Comparison of ENCODE assay signal across 1 cellular context in genomic region chr6:34196116-34196832, GRCh38.
TF ChIP-seq lines count a peak whose summit lies in the region.

No MANE protein-coding gene starts in this region.

TF ChIP-seq in GM12878, 131 proteins besides CTCF, POLR2A, EP300 and RAD21 (continued from another document and continues in another):
- TF ChIP-seq, protein P1, sequence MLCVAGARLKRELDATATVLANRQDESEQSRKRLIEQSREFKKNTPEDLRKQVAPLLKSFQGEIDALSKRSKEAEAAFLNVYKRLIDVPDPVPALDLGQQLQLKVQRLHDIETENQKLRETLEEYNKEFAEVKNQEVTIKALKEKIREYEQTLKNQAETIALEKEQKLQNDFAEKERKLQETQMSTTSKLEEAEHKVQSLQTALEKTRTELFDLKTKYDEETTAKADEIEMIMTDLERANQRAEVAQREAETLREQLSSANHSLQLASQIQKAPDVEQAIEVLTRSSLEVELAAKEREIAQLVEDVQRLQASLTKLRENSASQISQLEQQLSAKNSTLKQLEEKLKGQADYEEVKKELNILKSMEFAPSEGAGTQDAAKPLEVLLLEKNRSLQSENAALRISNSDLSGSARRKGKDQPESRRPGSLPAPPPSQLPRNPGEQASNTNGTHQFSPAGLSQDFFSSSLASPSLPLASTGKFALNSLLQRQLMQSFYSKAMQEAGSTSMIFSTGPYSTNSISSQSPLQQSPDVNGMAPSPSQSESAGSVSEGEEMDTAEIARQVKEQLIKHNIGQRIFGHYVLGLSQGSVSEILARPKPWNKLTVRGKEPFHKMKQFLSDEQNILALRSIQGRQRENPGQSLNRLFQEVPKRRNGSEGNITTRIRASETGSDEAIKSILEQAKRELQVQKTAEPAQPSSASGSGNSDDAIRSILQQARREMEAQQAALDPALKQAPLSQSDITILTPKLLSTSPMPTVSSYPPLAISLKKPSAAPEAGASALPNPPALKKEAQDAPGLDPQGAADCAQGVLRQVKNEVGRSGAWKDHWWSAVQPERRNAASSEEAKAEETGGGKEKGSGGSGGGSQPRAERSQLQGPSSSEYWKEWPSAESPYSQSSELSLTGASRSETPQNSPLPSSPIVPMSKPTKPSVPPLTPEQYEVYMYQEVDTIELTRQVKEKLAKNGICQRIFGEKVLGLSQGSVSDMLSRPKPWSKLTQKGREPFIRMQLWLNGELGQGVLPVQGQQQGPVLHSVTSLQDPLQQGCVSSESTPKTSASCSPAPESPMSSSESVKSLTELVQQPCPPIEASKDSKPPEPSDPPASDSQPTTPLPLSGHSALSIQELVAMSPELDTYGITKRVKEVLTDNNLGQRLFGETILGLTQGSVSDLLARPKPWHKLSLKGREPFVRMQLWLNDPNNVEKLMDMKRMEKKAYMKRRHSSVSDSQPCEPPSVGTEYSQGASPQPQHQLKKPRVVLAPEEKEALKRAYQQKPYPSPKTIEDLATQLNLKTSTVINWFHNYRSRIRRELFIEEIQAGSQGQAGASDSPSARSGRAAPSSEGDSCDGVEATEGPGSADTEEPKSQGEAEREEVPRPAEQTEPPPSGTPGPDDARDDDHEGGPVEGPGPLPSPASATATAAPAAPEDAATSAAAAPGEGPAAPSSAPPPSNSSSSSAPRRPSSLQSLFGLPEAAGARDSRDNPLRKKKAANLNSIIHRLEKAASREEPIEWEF (IDR thresholded peaks at IDR 0.05; ENCODE audit: insufficient replicate concordance, low read depth, low read length) = no peak
- TF ChIP-seq, protein P2, sequence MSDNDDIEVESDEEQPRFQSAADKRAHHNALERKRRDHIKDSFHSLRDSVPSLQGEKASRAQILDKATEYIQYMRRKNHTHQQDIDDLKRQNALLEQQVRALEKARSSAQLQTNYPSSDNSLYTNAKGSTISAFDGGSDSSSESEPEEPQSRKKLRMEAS (IDR thresholded peaks at IDR 0.05; ENCODE audit: low read depth, low read length) = peak; percentile 68; the same call in 1 of the 2 replicates
- no peak for TF ChIP-seq HDAC2 (IDR thresholded peaks at IDR 0.05)
- TF ChIP-seq FOS (IDR thresholded peaks at IDR 0.05; ENCODE audit: borderline replicate concordance, extremely low read depth, insufficient read length) = no peak
- no peak for TF ChIP-seq PAX8 (IDR thresholded peaks at IDR 0.05)
- no peak for TF ChIP-seq PAX5 (IDR thresholded peaks at IDR 0.05; ENCODE audit: borderline replicate concordance, low read depth, low read length)
- TF ChIP-seq MEF2B (IDR thresholded peaks at IDR 0.05; ENCODE audit: partially characterized antibody, poor library complexity, severe bottlenecking) = no peak
- no peak for TF ChIP-seq ZNF217 (IDR thresholded peaks at IDR 0.05)
- TF ChIP-seq PBX3 (IDR thresholded peaks at IDR 0.05; ENCODE audit: insufficient replicate concordance, low read depth, low read length) = no peak
- 0 out of 2 replicates have a peak, but pooled peaks have one; percentile 43 for TF ChIP-seq NKRF (conservative IDR thresholded peaks at IDR 0.05)
- no peak for TF ChIP-seq SUZ12 (IDR thresholded peaks at IDR 0.05; ENCODE audit: unreplicated experiment)
- TF ChIP-seq MXI1 (IDR thresholded peaks at IDR 0.05; ENCODE audit: low read depth, low read length) = peak; percentile 83
- 0 out of 2 replicates have a peak, but pooled peaks have one; percentile 54 for TF ChIP-seq EED (IDR thresholded peaks at IDR 0.05; ENCODE audit: low read depth)
- TF ChIP-seq ESRRA (IDR thresholded peaks at IDR 0.05; ENCODE audit: low read length) = no peak
- TF ChIP-seq STAT1 (conservative IDR thresholded peaks at IDR 0.05) = no peak
- TF ChIP-seq HDAC6 (IDR thresholded peaks at IDR 0.05; ENCODE audit: unreplicated experiment) = no peak
- TF ChIP-seq DPF2 (IDR thresholded peaks at IDR 0.05) = 0 out of 2 replicates have a peak, but pooled peaks have one; percentile 40
- TF ChIP-seq TCF3 (IDR thresholded peaks at IDR 0.05; ENCODE audit: borderline replicate concordance, insufficient read depth, low read depth, low read length) = no peak
- TF ChIP-seq POLR2AphosphoS5 (IDR thresholded peaks at IDR 0.05; ENCODE audit: low read length) = no peak
- TF ChIP-seq SMARCA5 (IDR thresholded peaks at IDR 0.05) = peak; percentile 88; the same call in 1 of the 2 replicates
- TF ChIP-seq SMAD5 (IDR thresholded peaks at IDR 0.05; ENCODE audit: low read depth) = no peak
- TF ChIP-seq WRNIP1 (IDR thresholded peaks at IDR 0.05; ENCODE audit: borderline replicate concordance, low read depth, low read length) = no peak
- peak; percentile 84 for TF ChIP-seq GATAD2B (conservative IDR thresholded peaks at IDR 0.05; ENCODE audit: low read depth)
- no peak; the same call in 2 of the 3 replicates for TF ChIP-seq POU2F2 (IDR thresholded peaks at IDR 0.05; ENCODE audit: borderline replicate concordance, low read depth, low read length)
- TF ChIP-seq SIN3A (IDR thresholded peaks at IDR 0.05; ENCODE audit: low read depth, low read length) = 0 out of 2 replicates have a peak, but pooled peaks have one; percentile 54
- TF ChIP-seq, protein P3, sequence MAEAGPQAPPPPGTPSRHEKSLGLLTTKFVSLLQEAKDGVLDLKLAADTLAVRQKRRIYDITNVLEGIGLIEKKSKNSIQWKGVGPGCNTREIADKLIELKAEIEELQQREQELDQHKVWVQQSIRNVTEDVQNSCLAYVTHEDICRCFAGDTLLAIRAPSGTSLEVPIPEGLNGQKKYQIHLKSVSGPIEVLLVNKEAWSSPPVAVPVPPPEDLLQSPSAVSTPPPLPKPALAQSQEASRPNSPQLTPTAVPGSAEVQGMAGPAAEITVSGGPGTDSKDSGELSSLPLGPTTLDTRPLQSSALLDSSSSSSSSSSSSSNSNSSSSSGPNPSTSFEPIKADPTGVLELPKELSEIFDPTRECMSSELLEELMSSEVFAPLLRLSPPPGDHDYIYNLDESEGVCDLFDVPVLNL (IDR thresholded peaks at IDR 0.05; ENCODE audit: low read depth, low read length) = no peak
- TF ChIP-seq RELA (IDR thresholded peaks at IDR 0.05; ENCODE audit: borderline replicate concordance, partially characterized antibody) = no peak
- peak; percentile 61 for TF ChIP-seq MYC (IDR thresholded peaks at IDR 0.05; ENCODE audit: insufficient read depth, insufficient read length, insufficient replicate concordance, low read length, severe bottlenecking)
- TF ChIP-seq ZZZ3 (IDR thresholded peaks at IDR 0.05; ENCODE audit: control insufficient read depth, insufficient read length, low read depth) = no peak
- no peak for TF ChIP-seq IRF5 (IDR thresholded peaks at IDR 0.05; ENCODE audit: borderline replicate concordance)
- no peak for TF ChIP-seq TCF12 (IDR thresholded peaks at IDR 0.05; ENCODE audit: low read depth, low read length)
- TF ChIP-seq BHLHE40 (IDR thresholded peaks at IDR 0.05; ENCODE audit: borderline replicate concordance in 1 of 2, low read depth in 2 of 2, low read length in 1 of 2) = peak; percentile 73 to 88
- no peak for TF ChIP-seq TCF7 (IDR thresholded peaks at IDR 0.05; ENCODE audit: borderline replicate concordance)
- TF ChIP-seq SUPT20H (IDR thresholded peaks at IDR 0.05; ENCODE audit: borderline replicate concordance, control insufficient read depth, low read depth, low read length) = no peak
- no peak for TF ChIP-seq IRF4 (IDR thresholded peaks at IDR 0.05; ENCODE audit: low read depth, low read length)
- TF ChIP-seq YBX1 (IDR thresholded peaks at IDR 0.05) = no peak
- TF ChIP-seq LARP7 (IDR thresholded peaks at IDR 0.05) = peak; percentile 81
- TF ChIP-seq TAF1 (IDR thresholded peaks at IDR 0.05; ENCODE audit: borderline replicate concordance, low read depth, low read length) = 0 out of 2 replicates have a peak, but pooled peaks have one; percentile 37
- no peak for TF ChIP-seq JUND (IDR thresholded peaks at IDR 0.05; ENCODE audit: low read depth, low read length)
- TF ChIP-seq NR2C2 (IDR thresholded peaks at IDR 0.05; ENCODE audit: borderline replicate concordance, control insufficient read depth, insufficient read length, low read depth) = no peak
- no peak for TF ChIP-seq TBL1XR1 (IDR thresholded peaks at IDR 0.05; ENCODE audit: low read depth, low read length)
- TF ChIP-seq MTA2 (IDR thresholded peaks at IDR 0.05; ENCODE audit: low read depth) = no peak
- peak; percentile 84 for TF ChIP-seq IKZF1 (conservative IDR thresholded peaks at IDR 0.05)
- no peak for TF ChIP-seq BMI1 (IDR thresholded peaks at IDR 0.05; ENCODE audit: borderline replicate concordance)
- no peak for TF ChIP-seq ATF7 (IDR thresholded peaks at IDR 0.05; ENCODE audit: low read depth)
- peak; percentile 34; the same call in 1 of the 2 replicates for TF ChIP-seq CREB1 (IDR thresholded peaks at IDR 0.05; ENCODE audit: low read depth)
- no peak for TF ChIP-seq HCFC1 (IDR thresholded peaks at IDR 0.05; ENCODE audit: low read length)
- TF ChIP-seq ZSCAN29 (IDR thresholded peaks at IDR 0.05) = 0 out of 2 replicates have a peak, but pooled peaks have one; percentile 60
- TF ChIP-seq ZBED1 (IDR thresholded peaks at IDR 0.05; ENCODE audit: borderline replicate concordance) = no peak
- TF ChIP-seq E2F8 (IDR thresholded peaks at IDR 0.05; ENCODE audit: low read depth, partially characterized antibody) = no peak
- TF ChIP-seq, protein P4, sequence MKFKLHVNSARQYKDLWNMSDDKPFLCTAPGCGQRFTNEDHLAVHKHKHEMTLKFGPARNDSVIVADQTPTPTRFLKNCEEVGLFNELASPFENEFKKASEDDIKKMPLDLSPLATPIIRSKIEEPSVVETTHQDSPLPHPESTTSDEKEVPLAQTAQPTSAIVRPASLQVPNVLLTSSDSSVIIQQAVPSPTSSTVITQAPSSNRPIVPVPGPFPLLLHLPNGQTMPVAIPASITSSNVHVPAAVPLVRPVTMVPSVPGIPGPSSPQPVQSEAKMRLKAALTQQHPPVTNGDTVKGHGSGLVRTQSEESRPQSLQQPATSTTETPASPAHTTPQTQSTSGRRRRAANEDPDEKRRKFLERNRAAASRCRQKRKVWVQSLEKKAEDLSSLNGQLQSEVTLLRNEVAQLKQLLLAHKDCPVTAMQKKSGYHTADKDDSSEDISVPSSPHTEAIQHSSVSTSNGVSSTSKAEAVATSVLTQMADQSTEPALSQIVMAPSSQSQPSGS (IDR thresholded peaks at IDR 0.05; ENCODE audit: low read length) = no peak
- no peak for TF ChIP-seq STAT3 (IDR thresholded peaks at IDR 0.05; ENCODE audit: low read depth, low read length)
- TF ChIP-seq EGR1 (IDR thresholded peaks at IDR 0.05; ENCODE audit: borderline replicate concordance in 1 of 2, low read depth in 2 of 2, low read length in 2 of 2) = no peak
